14 cellular contexts compared by ENCODE assay signal in genomic region chr3:94070341-94070911, GRCh38. TPM values are rescaled to one million over a fixed set of nuclear protein-coding genes. Genes with fewer than 3 reads are reported as not detected.
DNase-seq lines count a peak whose midpoint lies in the region; ATAC-seq and TF ChIP-seq lines count a peak whose summit lies in the region.
"Had no signal": no experiment of that assay in that cellular context is flagged by ENCODE, and none has a peak within 500 bp of the region (broad histone marks: within the 10 kb centered on the region; RNA-seq: fewer than 3 reads in every experiment).

No MANE protein-coding gene starts in this region.

- no peak for DNase-seq in endodermal cell
- no peak for DNase-seq in dedifferentiated amniotic fluid mesenchymal stem cell (ENCODE audit: extremely low spot score)
- DNase-seq in DMS 273 treated with DMSO at 0.1 percent for 48 hours (lab: John Stamatoyannopoulos, UW): no peak
- no peak for DNase-seq in NCI-H1092 treated with DMSO at 0.1 percent for 48 hours (lab: John Stamatoyannopoulos, UW)
- no peak for DNase-seq in RPMI8226
- DNase-seq: foreskin fibroblast; left ventricle myocardium superior; NCI-H526; stimulated activated CD4-positive, alpha-beta T cell treated with anti-CD3 and anti-CD28 coated beads, Interleukin-4, amount 100 ng/mL, for 4 hours had no signal

- ATAC-seq in GM18909 (IDR thresholded peaks at IDR 0.05; ENCODE audit: poor library complexity, unreplicated experiment): peak; percentile 63
- peak; percentile 57 for ATAC-seq in GM21528 (IDR thresholded peaks at IDR 0.05; ENCODE audit: low FRiP score, unreplicated experiment)
- peak; percentile 42 for ATAC-seq in HG03097 (IDR thresholded peaks at IDR 0.05; ENCODE audit: low FRiP score, unreplicated experiment)
- ATAC-seq: left ventricle myocardium superior had no signal

- WGBS in endodermal cell (ENCODE audit: insufficient coverage in 1 of 2, insufficient read length in 1 of 2), 2 experiments: 89 to 96% methylated on average over 5 to 6 of the region's 6 CpGs

- H3K36me3 Mint-ChIP-seq in endodermal cell (ENCODE audit: low read depth): peaks cover 46% of the 10 kb centered on the region

- TF ChIP-seq CTCF in endodermal cell (conservative IDR thresholded peaks at IDR 0.05): no peak

- H3K4me3 Mint-ChIP-seq in endodermal cell: no peak overlapping the region
- H3K4me3 Mint-ChIP-seq: central memory CD8-positive, alpha-beta T cell had no signal

- peaks cover 11% of the 10 kb centered on the region for H3K4me1 Mint-ChIP-seq in endodermal cell

- H3K9ac ChIP-seq in endodermal cell (ENCODE audit: extremely low read depth, low read length, poor library complexity, severe bottlenecking): no peak overlapping the region
- H3K9ac ChIP-seq: parathyroid adenoma had no signal

- H3K36me3 ChIP-seq in endodermal cell (ENCODE audit: control insufficient read depth, insufficient read depth, low read length): peaks cover 26% of the 10 kb centered on the region

- no peaks in the 10 kb centered on the region for H3K27me3 ChIP-seq in endodermal cell (ENCODE audit: control insufficient read depth, insufficient read depth, low read length, poor library complexity, severe bottlenecking)

- H3K27ac ChIP-seq in endodermal cell (ENCODE audit: low read depth, low read length): no peak overlapping the region
- H3K27ac ChIP-seq: parathyroid adenoma had no signal

- no peaks in the 10 kb centered on the region for H3K27me3 Mint-ChIP-seq in endodermal cell (ENCODE audit: insufficient read depth)
- H3K27me3 Mint-ChIP-seq: central memory CD8-positive, alpha-beta T cell had no signal

- H3K27ac Mint-ChIP-seq in endodermal cell: peak overlapping the region; percentile 63

- no peaks in the 10 kb centered on the region for H3K4me1 ChIP-seq in endodermal cell (ENCODE audit: control insufficient read depth, insufficient read depth, low read length)
- H3K4me1 ChIP-seq: parathyroid adenoma had no signal

- H3K4me3 ChIP-seq in endodermal cell (ENCODE audit: low read length): no peak overlapping the region

- peaks cover 26% of the 10 kb centered on the region for H3K9me3 Mint-ChIP-seq in endodermal cell
- H3K9me3 Mint-ChIP-seq: central memory CD8-positive, alpha-beta T cell had no signal

- H3K9me3 ChIP-seq in endodermal cell (ENCODE audit: control insufficient read depth, low read length): peaks cover 29% of the 10 kb centered on the region

RNA-seq across cellular contexts. Expression of gene NSUN3, which starts 7.6 kb away (rescaled TPM):
- total RNA-seq in endodermal cell: 10 to 100 TPM; 18.5 to 22.6 TPM
- polyA plus RNA-seq in endodermal cell (2013, experiment 1 of 2): 11.3 TPM
- polyA plus RNA-seq in endodermal cell (2013, experiment 2 of 2): 11.4 TPM

RNA-seq across cellular contexts. Expression of gene DHFR2, which starts 7.7 kb away (rescaled TPM):
- total RNA-seq in endodermal cell: 1 to 10 TPM; 4.2 to 5.3 TPM
- 5.9 TPM for polyA plus RNA-seq in endodermal cell (2013, experiment 1 of 2)
- polyA plus RNA-seq in endodermal cell (2013, experiment 2 of 2): 5.8 TPM

RNA-seq across cellular contexts. Expression of gene STX19, which starts 42.0 kb away (rescaled TPM):
- not detected for total RNA-seq in endodermal cell
- 0.21 TPM for polyA plus RNA-seq in endodermal cell (2013, experiment 1 of 2)
- polyA plus RNA-seq in endodermal cell (2013, experiment 2 of 2): 0.25 TPM
- total RNA-seq: left ventricle myocardium superior had no signal
